1 cellular context compared by ENCODE assay signal in genomic region chr16:31085873-31086628, GRCh38.
TF ChIP-seq lines count a peak whose summit lies in the region.

No MANE protein-coding gene starts in this region.

TF ChIP-seq in WTC11, 78 proteins besides CTCF, POLR2A, EP300 and RAD21:
- TF ChIP-seq SP1 (CRISPR knock-in tag; conservative IDR thresholded peaks at IDR 0.05) (no peak), USF1 (CRISPR knock-in tag; IDR thresholded peaks at IDR 0.05) (no peak), HMGA2 (CRISPR knock-in tag; IDR thresholded peaks at IDR 0.05) (no peak), RELA (CRISPR knock-in tag; IDR thresholded peaks at IDR 0.05; ENCODE audit: borderline replicate concordance) (no peak), NFYB (CRISPR knock-in tag; conservative IDR thresholded peaks at IDR 0.05; ENCODE audit: low read depth) (no peak), CBFB (CRISPR knock-in tag; IDR thresholded peaks at IDR 0.05; ENCODE audit: low read depth) (no peak), RORB (CRISPR knock-in tag; IDR thresholded peaks at IDR 0.05) (no peak), ZNF425 (CRISPR knock-in tag; conservative IDR thresholded peaks at IDR 0.05) (no peak), ZNF423 (CRISPR knock-in tag; IDR thresholded peaks at IDR 0.05) (no peak), NFE2L1 (CRISPR knock-in tag; IDR thresholded peaks at IDR 0.05) (no peak), ESRRA (CRISPR knock-in tag; IDR thresholded peaks at IDR 0.05; ENCODE audit: borderline replicate concordance) (no peak), ZNF281 (CRISPR knock-in tag; IDR thresholded peaks at IDR 0.05) (no peak), TP53 (CRISPR knock-in tag; IDR thresholded peaks at IDR 0.05) (no peak), ATF6 (CRISPR knock-in tag; IDR thresholded peaks at IDR 0.05) (no peak), SMAD4 (CRISPR knock-in tag; IDR thresholded peaks at IDR 0.05) (no peak)
- TF ChIP-seq, protein P1, sequence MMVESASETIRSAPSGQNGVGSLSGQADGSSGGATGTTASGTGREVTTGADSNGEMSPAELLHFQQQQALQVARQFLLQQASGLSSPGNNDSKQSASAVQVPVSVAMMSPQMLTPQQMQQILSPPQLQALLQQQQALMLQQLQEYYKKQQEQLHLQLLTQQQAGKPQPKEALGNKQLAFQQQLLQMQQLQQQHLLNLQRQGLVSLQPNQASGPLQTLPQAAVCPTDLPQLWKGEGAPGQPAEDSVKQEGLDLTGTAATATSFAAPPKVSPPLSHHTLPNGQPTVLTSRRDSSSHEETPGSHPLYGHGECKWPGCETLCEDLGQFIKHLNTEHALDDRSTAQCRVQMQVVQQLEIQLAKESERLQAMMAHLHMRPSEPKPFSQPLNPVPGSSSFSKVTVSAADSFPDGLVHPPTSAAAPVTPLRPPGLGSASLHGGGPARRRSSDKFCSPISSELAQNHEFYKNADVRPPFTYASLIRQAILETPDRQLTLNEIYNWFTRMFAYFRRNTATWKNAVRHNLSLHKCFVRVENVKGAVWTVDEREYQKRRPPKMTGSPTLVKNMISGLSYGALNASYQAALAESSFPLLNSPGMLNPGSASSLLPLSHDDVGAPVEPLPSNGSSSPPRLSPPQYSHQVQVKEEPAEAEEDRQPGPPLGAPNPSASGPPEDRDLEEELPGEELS (CRISPR knock-in tag; IDR thresholded peaks at IDR 0.05): no peak
- TF ChIP-seq, protein P2, sequence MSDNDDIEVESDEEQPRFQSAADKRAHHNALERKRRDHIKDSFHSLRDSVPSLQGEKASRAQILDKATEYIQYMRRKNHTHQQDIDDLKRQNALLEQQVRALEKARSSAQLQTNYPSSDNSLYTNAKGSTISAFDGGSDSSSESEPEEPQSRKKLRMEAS (CRISPR knock-in tag; IDR thresholded peaks at IDR 0.05): no peak
TF ChIP-seq in WTC11: peak in this region for 0.
